25 cellular contexts compared by ENCODE assay signal in genomic region chr2:144914113-144914512, GRCh38.
"Had no signal": no experiment of that assay in that cellular context is flagged by ENCODE, and none has a peak within 500 bp of the region (broad histone marks: within the 10 kb centered on the region; RNA-seq: fewer than 3 reads in every experiment).

No MANE protein-coding gene starts in this region.

- H3K27ac ChIP-seq: RWPE1, SJSA1 had no signal

- H3K9me3 ChIP-seq: SJSA1 had no signal

- H3K27ac Mint-ChIP-seq: activated CD8-positive, alpha-beta T cell treated with anti-CD3 and anti-CD28 coated beads for 36 hours; activated naive CD4-positive, alpha-beta T cell treated with anti-CD3 and anti-CD28 coated beads, Interleukin-2, amount 10 ng/mL, durations not matched to agents 7 days and 5 days; activated naive CD8-positive, alpha-beta T cell treated with anti-CD3 and anti-CD28 coated beads, Interleukin-2, amount 10 ng/mL, durations not matched to agents 7 days and 5 days; activated T-cell treated with anti-CD3 and anti-CD28 coated beads, Interleukin-2, amount 50 U/mL, for 72 hours; activated T-helper 2 cell treated with anti-CD3 and anti-CD28 coated beads, Interferon-gamma antibody, Interleukin-2, Interleukin-4, amounts not matched to agents 10 μg/mL and 5 μg/mL and 100 μg/mL, durations not matched to agents 14 hours and 24 hours and 36 hours; brain; T-helper 1 cell treated with Interleukin-12 subunit alpha and Interleukin-12 subunit beta and Interleukin-4 antibody, amounts not matched to agents 30 μg/mL and 1 μg/mL, for 36 hours had no signal

- H3K36me3 Mint-ChIP-seq: activated naive CD4-positive, alpha-beta T cell treated with anti-CD3 and anti-CD28 coated beads, Interleukin-2, amount 10 ng/mL, durations not matched to agents 7 days and 5 days; activated naive CD8-positive, alpha-beta T cell treated with anti-CD3 and anti-CD28 coated beads, Interleukin-2, amount 10 ng/mL, durations not matched to agents 7 days and 5 days had no signal

- H3K36me3 ChIP-seq: SJSA1 had no signal

- H3K4me3 ChIP-seq: SJSA1 had no signal

- H3K4me1 Mint-ChIP-seq: activated naive CD4-positive, alpha-beta T cell treated with anti-CD3 and anti-CD28 coated beads, Interleukin-2, amount 10 ng/mL, durations not matched to agents 7 days and 5 days had no signal

- H3K4me1 ChIP-seq: SJSA1 had no signal

- H3K9me3 Mint-ChIP-seq: activated CD8-positive, alpha-beta T cell treated with anti-CD3 and anti-CD28 coated beads for 36 hours; activated naive CD4-positive, alpha-beta T cell treated with anti-CD3 and anti-CD28 coated beads, Interleukin-2, amount 10 ng/mL, durations not matched to agents 7 days and 5 days; activated naive CD8-positive, alpha-beta T cell treated with anti-CD3 and anti-CD28 coated beads, Interleukin-2, amount 10 ng/mL, durations not matched to agents 7 days and 5 days; activated T-helper 2 cell treated with anti-CD3 and anti-CD28 coated beads, Interferon-gamma antibody, Interleukin-2, Interleukin-4, amounts not matched to agents 10 μg/mL and 5 μg/mL and 100 μg/mL, durations not matched to agents 14 hours and 24 hours and 36 hours; T-helper 1 cell treated with Interleukin-12 subunit alpha and Interleukin-12 subunit beta and Interleukin-4 antibody, amounts not matched to agents 30 μg/mL and 1 μg/mL, for 36 hours had no signal

- H3K4me3 Mint-ChIP-seq: activated CD8-positive, alpha-beta T cell treated with anti-CD3 and anti-CD28 coated beads for 36 hours; activated naive CD4-positive, alpha-beta T cell treated with anti-CD3 and anti-CD28 coated beads, Interleukin-2, amount 10 ng/mL, durations not matched to agents 7 days and 5 days; activated naive CD8-positive, alpha-beta T cell treated with anti-CD3 and anti-CD28 coated beads, Interleukin-2, amount 10 ng/mL, durations not matched to agents 7 days and 5 days; activated T-cell treated with anti-CD3 and anti-CD28 coated beads, Interleukin-2, amount 50 U/mL, for 72 hours; brain; T-helper 1 cell treated with Interleukin-12 subunit alpha and Interleukin-12 subunit beta and Interleukin-4 antibody, amounts not matched to agents 30 μg/mL and 1 μg/mL, for 36 hours had no signal

- H3K27me3 ChIP-seq: SJSA1 had no signal

- H3K27me3 Mint-ChIP-seq: activated CD8-positive, alpha-beta T cell treated with anti-CD3 and anti-CD28 coated beads for 36 hours; activated naive CD4-positive, alpha-beta T cell treated with anti-CD3 and anti-CD28 coated beads, Interleukin-2, amount 10 ng/mL, durations not matched to agents 7 days and 5 days; activated naive CD8-positive, alpha-beta T cell treated with anti-CD3 and anti-CD28 coated beads, Interleukin-2, amount 10 ng/mL, durations not matched to agents 7 days and 5 days had no signal

- ATAC-seq: activated CD4-positive, CD25-positive, alpha-beta regulatory T cell treated with anti-CD3 and anti-CD28 coated beads, Interleukin-2, amount 50 U/mL, for 24 hours; activated CD8-positive, alpha-beta T cell treated with anti-CD3 and anti-CD28 coated beads for 36 hours; activated T-cell treated with anti-CD3 and anti-CD28 coated beads, Interleukin-2, amount 50 U/mL, for 72 hours; Panc1 had no signal

- DNase-seq: activated CD4-positive, alpha-beta T cell treated with anti-CD3 and anti-CD28 coated beads for 4 hours; activated CD8-positive, alpha-beta memory T cell treated with anti-CD3 and anti-CD28 coated beads, Interleukin-2, amount 50 U/mL, for 4 hours; activated CD8-positive, alpha-beta T cell treated with anti-CD3 and anti-CD28 coated beads for 36 hours; activated gamma-delta T cell treated with Interleukin-2 at 50 U/mL for 16 hours; activated naive CD4-positive, alpha-beta T cell treated with anti-CD3 and anti-CD28 coated beads, Interleukin-2, amount 10 ng/mL, durations not matched to agents 7 days and 5 days; activated naive CD8-positive, alpha-beta T cell treated with anti-CD3 and anti-CD28 coated beads, Interleukin-2, amount 10 ng/mL, durations not matched to agents 7 days and 5 days; activated T-cell treated with anti-CD3 and anti-CD28 coated beads, Interleukin-2, amount 50 U/mL, for 72 hours; amniotic stem cell; Kasumi-1; KBM-7; NCI-H1105 treated with DMSO at 0.1 percent for 48 hours; NCI-H146; NCI-H187 treated with DMSO at 0.1 percent for 48 hours; NCI-H2081 treated with DMSO at 0.1 percent for 48 hours; NCI-H446; NCI-H524 treated with DMSO at 0.1 percent for 48 hours; NCI-H82; SHP77 had no signal
